13 cellular contexts compared by ENCODE assay signal in the genomic region with DNA sequence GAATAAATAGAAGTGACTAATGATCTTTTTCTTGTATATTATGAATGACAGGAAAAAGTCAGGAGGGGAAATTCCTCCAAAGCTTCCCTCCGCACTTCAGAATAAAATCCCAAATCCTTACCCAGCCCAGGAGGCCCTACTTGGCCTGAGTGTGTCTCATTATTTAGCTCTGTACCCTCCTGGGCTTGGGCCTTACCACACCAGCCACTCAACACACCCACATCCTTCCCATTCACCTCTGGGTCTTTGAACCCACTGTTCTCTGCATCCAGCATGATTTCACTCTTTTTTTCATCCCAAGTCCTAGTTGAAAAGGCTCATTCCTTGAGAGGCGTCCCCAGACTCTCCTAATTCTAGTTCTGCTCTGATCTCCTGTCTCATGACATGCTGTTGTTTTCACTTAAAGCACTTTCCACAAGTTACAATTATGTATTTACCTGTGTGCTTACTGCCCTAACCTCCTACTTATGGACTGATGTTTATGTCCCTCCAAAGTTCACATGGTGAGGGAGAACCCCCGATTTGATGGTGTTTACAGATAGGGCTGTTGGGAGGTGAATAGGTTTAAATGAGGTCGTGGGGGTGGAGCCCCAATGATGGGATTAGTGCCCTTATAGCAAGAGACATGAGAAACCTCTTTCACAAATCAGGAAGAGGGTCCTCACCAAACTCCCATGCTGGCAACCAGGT. TPM values are rescaled to one million over a fixed set of nuclear protein-coding genes. Genes with fewer than 3 reads are reported as not detected.
DNase-seq lines count a peak whose midpoint lies in the region; ATAC-seq and TF ChIP-seq lines count a peak whose summit lies in the region.
"Had no signal": no experiment of that assay in that cellular context is flagged by ENCODE, and none has a peak within 500 bp of the region (broad histone marks: within the 10 kb centered on the region; RNA-seq: fewer than 3 reads in every experiment).

No MANE protein-coding gene starts in this region.

- H3K36me3 ChIP-seq in CD8-positive, alpha-beta memory T cell (ENCODE audit: insufficient read depth, low read length): no peaks in the 10 kb centered on the region
- no peaks in the 10 kb centered on the region for H3K36me3 ChIP-seq in hepatocyte (replicated peaks; ENCODE audit: insufficient read depth, low read depth)

- H3K79me2 ChIP-seq in hepatocyte: peaks cover 4% of the 10 kb centered on the region

- H4K20me1 ChIP-seq in hepatocyte (ENCODE audit: insufficient read depth, poor library complexity, severe bottlenecking): no peaks in the 10 kb centered on the region

- H3K4me3 ChIP-seq in CD8-positive, alpha-beta memory T cell (ENCODE audit: low read length): no peak overlapping the region
- H3K4me3 ChIP-seq in hepatocyte (no peak overlapping the region), skin epidermis (no peak overlapping the region)
- H3K4me3 ChIP-seq: MG63 had no signal

- H3K4me1 Mint-ChIP-seq in CD8-positive, alpha-beta memory T cell: peaks cover 82 to 94% (median 86%) of the 10 kb centered on the region in 3 donors
- H3K4me1 Mint-ChIP-seq in activated B cell treated with CpG ODN at 0.5 μM for 24 hours: peaks cover 93% of the 10 kb centered on the region

- H2AFZ ChIP-seq in hepatocyte: no peak overlapping the region

- DNase-seq in CD8-positive, alpha-beta memory T cell: no peak
- DNase-seq in activated B cell treated with CpG ODN at 0.5 μM for 24 hours (no peak), hepatocyte (ENCODE audit: low spot score) (no peak), HuH-7 (ENCODE audit: low spot score) (no peak), NCI-H2171 treated with DMSO at 0.1 percent for 48 hours (lab: John Stamatoyannopoulos, UW) (no peak)
- no peak for DNase-seq in effector CD8-positive, alpha-beta T cell (lab: John Stamatoyannopoulos, UW)
- DNase-seq: activated T-cell treated with anti-CD3 and anti-CD28 coated beads, Interleukin-2, amount 50 U/mL, for 72 hours; Caco-2; NCI-H2227 treated with DMSO at 0.1 percent for 48 hours had no signal

- H3K27ac Mint-ChIP-seq in CD8-positive, alpha-beta memory T cell: peak overlapping the region in 7 of 8 donors; percentile 8 to 88 (median 73)
- H3K27ac Mint-ChIP-seq in activated B cell treated with CpG ODN at 0.5 μM for 24 hours: peak overlapping the region; percentile 52
- H3K27ac Mint-ChIP-seq: activated T-cell treated with anti-CD3 and anti-CD28 coated beads, Interleukin-2, amount 50 U/mL, for 72 hours had no signal

- H3K27me3 ChIP-seq in CD8-positive, alpha-beta memory T cell (ENCODE audit: insufficient read depth, low read length, poor library complexity, severe bottlenecking): no peaks in the 10 kb centered on the region
- H3K27me3 ChIP-seq in hepatocyte: no peaks in the 10 kb centered on the region
- H3K27me3 ChIP-seq: MG63 had no signal

- intact Hi-C loops in activated B cell treated with CpG ODN at 0.5 μM for 24 hours (cut with micrococcal nuclease): no loop called here

- H3K27me3 Mint-ChIP-seq in CD8-positive, alpha-beta memory T cell: no peaks in the 10 kb centered on the region
- H3K27me3 Mint-ChIP-seq in activated B cell treated with CpG ODN at 0.5 μM for 24 hours: no peaks in the 10 kb centered on the region

- 45% methylated on average over 4 of the region's 4 CpGs for WGBS in hepatocyte (ENCODE audit: low lambda C conversion rate, missing lambda C conversion rate)

- H3K27ac ChIP-seq in CD8-positive, alpha-beta memory T cell (ENCODE audit: low read depth, low read length): no peak overlapping the region
- H3K27ac ChIP-seq in hepatocyte (peak overlapping the region; percentile 84), skin epidermis (peak overlapping the region in 13 of 21 experiments; percentile 35 to 93 (median 71))
- H3K27ac ChIP-seq: VCaP had no signal

- peaks cover 0 to 26% (median 8%) of the 10 kb centered on the region in 3 donors for H3K36me3 Mint-ChIP-seq in CD8-positive, alpha-beta memory T cell
- H3K36me3 Mint-ChIP-seq in activated B cell treated with CpG ODN at 0.5 μM for 24 hours (ENCODE audit: low read depth): peaks cover 17% of the 10 kb centered on the region

- H3K4me1 ChIP-seq in CD8-positive, alpha-beta memory T cell (ENCODE audit: insufficient read depth, low read length): peaks cover 41% of the 10 kb centered on the region
- peaks cover 59% of the 10 kb centered on the region for H3K4me1 ChIP-seq in hepatocyte (ENCODE audit: insufficient read depth)

- H3K9me3 Mint-ChIP-seq in CD8-positive, alpha-beta memory T cell: no peaks in the 10 kb centered on the region
- H3K9me3 Mint-ChIP-seq in activated B cell treated with CpG ODN at 0.5 μM for 24 hours: no peaks in the 10 kb centered on the region
- H3K9me3 Mint-ChIP-seq: activated T-cell treated with anti-CD3 and anti-CD28 coated beads, Interleukin-2, amount 50 U/mL, for 72 hours had no signal

- H3K4me2 ChIP-seq in hepatocyte: no peak overlapping the region

- ATAC-seq in activated B cell treated with CpG ODN at 0.5 μM for 24 hours (ENCODE audit: low read depth) (no peak), GM19035 (IDR thresholded peaks at IDR 0.05; ENCODE audit: unreplicated experiment) (no peak)

- POLR2A ChIA-PET in CD8-positive, alpha-beta memory T cell (lab: Charles Lee): interaction anchor here (0.6 kb wide), 1 partner anchor 210 kb away, joined by 8 read pairs; no protein-coding TSS in a partner anchor
- POLR2A ChIA-PET in activated B cell treated with CpG ODN at 0.5 μM for 24 hours (lab: Charles Lee): no interaction called here

- CTCF ChIA-PET in CD8-positive, alpha-beta memory T cell (lab: Charles Lee): no interaction called here
- CTCF ChIA-PET in activated B cell treated with CpG ODN at 0.5 μM for 24 hours (lab: Charles Lee): no interaction called here

- no peak for TF ChIP-seq CTCF in activated B cell treated with CpG ODN at 0.5 μM for 24 hours (IDR thresholded peaks at IDR 0.05)
- no peak for TF ChIP-seq CTCF in hepatocyte (IDR thresholded peaks at IDR 0.05; ENCODE audit: poor library complexity)

- peak overlapping the region in 4 of 7 donors; percentile 16 to 69 (median 51) for H3K4me3 Mint-ChIP-seq in CD8-positive, alpha-beta memory T cell
- no peak overlapping the region for H3K4me3 Mint-ChIP-seq in activated B cell treated with CpG ODN at 0.5 μM for 24 hours
- H3K4me3 Mint-ChIP-seq: activated T-cell treated with anti-CD3 and anti-CD28 coated beads, Interleukin-2, amount 50 U/mL, for 72 hours had no signal

- no peaks in the 10 kb centered on the region for H3K9me3 ChIP-seq in CD8-positive, alpha-beta memory T cell (ENCODE audit: low read length)
- no peaks in the 10 kb centered on the region for H3K9me3 ChIP-seq in hepatocyte (ENCODE audit: low read depth)
- H3K9me3 ChIP-seq: Caco-2, MG63 had no signal

- no peaks in the 10 kb centered on the region for H3K9me2 ChIP-seq in hepatocyte (replicated peaks; ENCODE audit: insufficient read depth)

RNA-seq across cellular contexts. Expression of gene NOD1, which starts 6.4 kb away (rescaled TPM):
- total RNA-seq in CD8-positive, alpha-beta memory T cell: 1 to 10 TPM; 8.4 to 8.8 TPM
- polyA plus RNA-seq in CD8-positive, alpha-beta memory T cell: 8.8 TPM
- total RNA-seq in activated B cell treated with CpG ODN at 0.5 μM for 24 hours: 11.7 and 14.0 TPM in 2 replicates
- 6.1 and 6.9 TPM in 2 replicates for total RNA-seq in hepatocyte
- 3.0 and 7.5 TPM in 2 replicates for polyA plus RNA-seq in hepatocyte

RNA-seq across cellular contexts. Expression of gene GGCT, which starts 32.4 kb away (rescaled TPM):
- total RNA-seq in CD8-positive, alpha-beta memory T cell: 10 to 100 TPM; 69.3 to 73.1 TPM
- 25.1 TPM for polyA plus RNA-seq in CD8-positive, alpha-beta memory T cell
- 22.7 and 24.4 TPM in 2 replicates for total RNA-seq in activated B cell treated with CpG ODN at 0.5 μM for 24 hours
- total RNA-seq in hepatocyte: 43.4 and 47.2 TPM in 2 replicates
- 46.9 and 55.7 TPM in 2 replicates for polyA plus RNA-seq in hepatocyte
